ENCODE assay signal across 8 cellular contexts in genomic region chr12:88036368-88036965, GRCh38. TPM values are rescaled to one million over a fixed set of nuclear protein-coding genes. Genes with fewer than 3 reads are reported as not detected.
A peak's percentile ranks its signal among the peaks of the same experiment; 100 is the strongest.
DNase-seq lines count a peak whose midpoint lies in the region; ATAC-seq and TF ChIP-seq lines count a peak whose summit lies in the region.

No MANE protein-coding gene starts in this region.

- H3K27me3 ChIP-seq in AG04450 (ENCODE audit: control insufficient read depth, insufficient read depth, low read length) = no peaks in the 10 kb centered on the region

- no peaks in the 10 kb centered on the region for H3K9me3 ChIP-seq in AG04450 (ENCODE audit: control insufficient read depth, insufficient read depth, low read length)

- H3K4me3 Mint-ChIP-seq in stimulated activated memory B cell treated with anti-CD40 and anti-IgM and Interleukin-4, amounts not matched to agents 10 μg/mL and 1 μg/mL and 100 μg/mL, for 72 hours = peak overlapping the region; percentile 100

- CTCF ChIA-PET in AG04450 (lab: Charles Lee) = no interaction called here

- no peak for ATAC-seq in stimulated activated memory B cell treated with anti-CD40 and anti-IgM and Interleukin-4, amounts not matched to agents 10 μg/mL and 1 μg/mL and 100 μg/mL, for 72 hours
- ATAC-seq in HG02981 (IDR thresholded peaks at IDR 0.05; ENCODE audit: unreplicated experiment) (no peak), GM18868 (IDR thresholded peaks at IDR 0.05; ENCODE audit: unreplicated experiment) (no peak)

- peaks cover 5% of the 10 kb centered on the region for H3K9me3 Mint-ChIP-seq in stimulated activated memory B cell treated with anti-CD40 and anti-IgM and Interleukin-4, amounts not matched to agents 10 μg/mL and 1 μg/mL and 100 μg/mL, for 72 hours

- POLR2A ChIA-PET in AG04450 (lab: Yijun Ruan, JAX) = interaction anchor here (0.7 kb wide), 1 partner anchor 21 kb away, joined by 4 read pairs; no protein-coding TSS in a partner anchor

- peaks cover 35% of the 10 kb centered on the region for H3K4me1 Mint-ChIP-seq in stimulated activated memory B cell treated with anti-CD40 and anti-IgM and Interleukin-4, amounts not matched to agents 10 μg/mL and 1 μg/mL and 100 μg/mL, for 72 hours

- H3K4me3 ChIP-seq in AG04450 (ENCODE audit: low read depth, low read length) = peak overlapping the region; percentile 90

- no peaks in the 10 kb centered on the region for H3K36me3 Mint-ChIP-seq in stimulated activated memory B cell treated with anti-CD40 and anti-IgM and Interleukin-4, amounts not matched to agents 10 μg/mL and 1 μg/mL and 100 μg/mL, for 72 hours

- no peaks in the 10 kb centered on the region for H3K27me3 Mint-ChIP-seq in stimulated activated memory B cell treated with anti-CD40 and anti-IgM and Interleukin-4, amounts not matched to agents 10 μg/mL and 1 μg/mL and 100 μg/mL, for 72 hours

- H3K27ac Mint-ChIP-seq in stimulated activated memory B cell treated with anti-CD40 and anti-IgM and Interleukin-4, amounts not matched to agents 10 μg/mL and 1 μg/mL and 100 μg/mL, for 72 hours = no peak overlapping the region

- DNase-seq in AG04450 (ENCODE audit: low read depth, low spot score) (no peak), HCEC 1CT (peak; percentile 68), glomerular visceral epithelial cell (ENCODE audit: extremely low spot score) (peak; percentile 21), caudate nucleus (lab: John Stamatoyannopoulos, UW) (no peak)

- H3K27ac ChIP-seq in AG04450 (ENCODE audit: low read depth, low read length) = no peak overlapping the region
- H3K27ac ChIP-seq in VCaP = peak overlapping the region; percentile 84
- H3K27ac ChIP-seq in caudate nucleus (ENCODE audit: low read depth, low read length) = no peak overlapping the region

- TF ChIP-seq CTCF in AG04450 (IDR thresholded peaks at IDR 0.05; ENCODE audit: low read depth, low read length) (no peak), VCaP (conservative IDR thresholded peaks at IDR 0.05) (no peak)

RNA-seq across cellular contexts. Expression of gene C12orf50, which starts 7.3 kb away (rescaled TPM):
- polyA plus RNA-seq in AG04450 (2011; rRNA removed) = not detected in 2 replicates
- polyA minus RNA-seq in AG04450 (2011; rRNA and poly(A)+ RNA removed) = not detected in 2 replicates

Comparison
In these comparisons a context has a peak if more than half of its experiments do, and no peak if none do; other contexts are left out.
1. DNase-seq: peak in HCEC 1CT (single experiment) and glomerular visceral epithelial cell (single experiment); none in AG04450 (single experiment) and caudate nucleus (0 of 61).